ENCODE assay signal across 30 cellular contexts in genomic region chr10:79376751-79377556, GRCh38. TPM values are rescaled to one million over a fixed set of nuclear protein-coding genes. Genes with fewer than 3 reads are reported as not detected.
DNase-seq lines count a peak whose midpoint lies in the region; ATAC-seq, FAIRE-seq and TF ChIP-seq lines count a peak whose summit lies in the region.
"Had no signal": no experiment of that assay in that cellular context is flagged by ENCODE, and none has a peak within 500 bp of the region (broad histone marks: within the 10 kb centered on the region; RNA-seq: fewer than 3 reads in every experiment).

No MANE protein-coding gene starts in this region.

- peaks cover 13% of the 10 kb centered on the region for H3K27me3 Mint-ChIP-seq in activated CD8-positive, alpha-beta memory T cell treated with anti-CD3 and anti-CD28 coated beads, Interleukin-2, amount 10 ng/mL, durations not matched to agents 7 days and 5 days
- H3K27me3 Mint-ChIP-seq: CD4-positive, alpha-beta T cell had no signal

- no peak overlapping the region for H3K27ac Mint-ChIP-seq in activated CD8-positive, alpha-beta memory T cell treated with anti-CD3 and anti-CD28 coated beads, Interleukin-2, amount 10 ng/mL, durations not matched to agents 7 days and 5 days
- H3K27ac Mint-ChIP-seq: activated CD4-positive, alpha-beta T cell treated with anti-CD3 and anti-CD28 coated beads, Interleukin-2, amount 10 ng/mL, durations not matched to agents 7 days and 5 days; activated T-cell treated with anti-CD3 and anti-CD28 coated beads, Interleukin-2, amount 50 U/mL, for 72 hours; brain; CD4-positive, alpha-beta T cell; progenitor cell of endocrine pancreas had no signal

- no peak for ATAC-seq in activated CD8-positive, alpha-beta memory T cell treated with anti-CD3 and anti-CD28 coated beads, Interleukin-2, amount 10 ng/mL, durations not matched to agents 7 days and 5 days
- no peak for ATAC-seq in GM18909 (IDR thresholded peaks at IDR 0.05; ENCODE audit: poor library complexity, unreplicated experiment)
- ATAC-seq: activated T-cell treated with anti-CD3 and anti-CD28 coated beads, Interleukin-2, amount 50 U/mL, for 72 hours; right lobe of liver had no signal

- CTCF ChIA-PET in activated CD8-positive, alpha-beta memory T cell treated with anti-CD3 and anti-CD28 coated beads, Interleukin-2, amount 10 ng/mL, durations not matched to agents 7 days and 5 days (lab: Charles Lee): no interaction called here

- TF ChIP-seq POLR2A in GM12891 (IDR thresholded peaks at IDR 0.05; ENCODE audit: low read depth, low read length): no peak

- peaks cover 3% of the 10 kb centered on the region for H3K4me1 Mint-ChIP-seq in activated CD8-positive, alpha-beta memory T cell treated with anti-CD3 and anti-CD28 coated beads, Interleukin-2, amount 10 ng/mL, durations not matched to agents 7 days and 5 days

- no peaks in the 10 kb centered on the region for H3K9me3 Mint-ChIP-seq in activated CD8-positive, alpha-beta memory T cell treated with anti-CD3 and anti-CD28 coated beads, Interleukin-2, amount 10 ng/mL, durations not matched to agents 7 days and 5 days (ENCODE audit: low read depth)
- H3K9me3 Mint-ChIP-seq: activated CD4-positive, alpha-beta T cell treated with anti-CD3 and anti-CD28 coated beads, Interleukin-2, amount 10 ng/mL, durations not matched to agents 7 days and 5 days; activated T-cell treated with anti-CD3 and anti-CD28 coated beads, Interleukin-2, amount 50 U/mL, for 72 hours; CD4-positive, alpha-beta T cell had no signal

- peak; percentile 62 for FAIRE-seq in GM12891 (lab: Jason Lieb, UNC)
- FAIRE-seq: endothelial cell of umbilical vein, frontal cortex, RCC 7860 had no signal

- H3K4me3 Mint-ChIP-seq in activated CD8-positive, alpha-beta memory T cell treated with anti-CD3 and anti-CD28 coated beads, Interleukin-2, amount 10 ng/mL, durations not matched to agents 7 days and 5 days: no peak overlapping the region
- H3K4me3 Mint-ChIP-seq: activated CD4-positive, alpha-beta T cell treated with anti-CD3 and anti-CD28 coated beads, Interleukin-2, amount 10 ng/mL, durations not matched to agents 7 days and 5 days; activated T-cell treated with anti-CD3 and anti-CD28 coated beads, Interleukin-2, amount 50 U/mL, for 72 hours; brain; CD4-positive, alpha-beta T cell had no signal

- H3K36me3 Mint-ChIP-seq in activated CD8-positive, alpha-beta memory T cell treated with anti-CD3 and anti-CD28 coated beads, Interleukin-2, amount 10 ng/mL, durations not matched to agents 7 days and 5 days: no peaks in the 10 kb centered on the region
- H3K36me3 Mint-ChIP-seq: brain had no signal

- peak; percentile 28 for DNase-seq in activated CD8-positive, alpha-beta memory T cell treated with anti-CD3 and anti-CD28 coated beads for 24 hours
- DNase-seq in activated CD8-positive, alpha-beta memory T cell treated with anti-CD3 and anti-CD28 coated beads, Interleukin-2, amount 10 ng/mL, durations not matched to agents 7 days and 5 days: no peak
- no peak for DNase-seq in GM12891 (ENCODE audit: insufficient read length, low spot score)
- peak; percentile 68 for DNase-seq in coronary artery (ENCODE audit: low spot score)
- peak; percentile 73 for DNase-seq in posterior vena cava (ENCODE audit: low spot score)
- no peak for DNase-seq in activated T-cell treated with anti-CD3 and anti-CD28 coated beads, Interleukin-2, amount 50 U/mL, for 1 hour
- no peak for DNase-seq in H7
- DNase-seq: activated CD4-positive, alpha-beta T cell treated with anti-CD3 and anti-CD28 coated beads, Interleukin-2, amount 10 ng/mL, durations not matched to agents 7 days and 5 days; activated naive CD4-positive, alpha-beta T cell treated with Interleukin-2 at 50 U/mL for 16 hours; activated T-cell treated with anti-CD3 and anti-CD28 coated beads, Interleukin-2, amount 50 U/mL, for 72 hours; amniotic stem cell; DND-41; GF-D8; NCI-H1092; NCI-H1694; NCI-H446 treated with DMSO at 0.1 percent for 48 hours; NCI-H774; stimulated activated CD4-positive, alpha-beta T cell treated with anti-CD3 and anti-CD28 coated beads, Interleukin-12 subunit alpha, Interleukin-12 subunit beta, amount 100 ng/mL, for 4 hours; stimulated activated CD4-positive, alpha-beta T cell treated with anti-CD3 and anti-CD28 coated beads, Interleukin-4, amount 100 ng/mL, for 1 hour; T-helper 9 cell had no signal

- no peak for TF ChIP-seq CTCF in coronary artery (IDR thresholded peaks at IDR 0.05)

- H3K4me3 ChIP-seq in coronary artery (no peak overlapping the region), H7 (ENCODE audit: insufficient read depth, low read depth, low read length) (no peak overlapping the region)
- H3K4me3 ChIP-seq: hepatocyte, right lobe of liver, tibial nerve had no signal

- intact Hi-C loops in posterior vena cava (cut with DNase I): no loop called here

- H3K27me3 ChIP-seq in H7 (ENCODE audit: control insufficient read depth, insufficient read depth, low read length): no peaks in the 10 kb centered on the region
- H3K27me3 ChIP-seq: hepatocyte, right lobe of liver, tibial nerve had no signal

- no peaks in the 10 kb centered on the region for H3K36me3 ChIP-seq in H7 (replicated peaks; ENCODE audit: control insufficient read depth, insufficient read depth, low read length)
- H3K36me3 ChIP-seq: right lobe of liver, tibial nerve had no signal

- H3K27ac ChIP-seq in coronary artery: no peak overlapping the region
- H3K27ac ChIP-seq: hepatocyte, right lobe of liver, tibial nerve had no signal

TF ChIP-seq in GM12891, 5 proteins besides CTCF, POLR2A, EP300 and RAD21:
- TF ChIP-seq POU2F2 (IDR thresholded peaks at IDR 0.05; ENCODE audit: low read depth, low read length) (no peak), SPI1 (IDR thresholded peaks at IDR 0.05; ENCODE audit: low read depth, low read length) (no peak), TAF1 (IDR thresholded peaks at IDR 0.05; ENCODE audit: low read depth, low read length) (no peak), PAX5 (IDR thresholded peaks at IDR 0.05; ENCODE audit: insufficient read depth, low read length, severe bottlenecking) (no peak), POLR2AphosphoS5 (IDR thresholded peaks at IDR 0.05; ENCODE audit: low read depth, low read length) (no peak)

RNA-seq across cellular contexts. Expression of gene PPIF, which starts 29.7 kb away (rescaled TPM):
- 100 to 1,000 TPM; 119 to 144 TPM for total RNA-seq in activated CD8-positive, alpha-beta memory T cell treated with anti-CD3 and anti-CD28 coated beads, Interleukin-2, amount 10 ng/mL, durations not matched to agents 7 days and 5 days
- 73.2 TPM for polyA plus RNA-seq in GM12891 (2012; ENCODE audit: low read depth, missing spikeins)
- total RNA-seq in posterior vena cava: 10 to 100 TPM; 20.4 to 23.9 TPM
- total RNA-seq in H7 (2014; rRNA removed; shearing (Covaris generic)): 78.6 and 87.5 TPM in 2 replicates

Comparison
In these comparisons a context has a peak if more than half of its experiments do, and no peak if none do; other contexts are left out.
1. DNase-seq: peak in activated CD8-positive, alpha-beta memory T cell treated with anti-CD3 and anti-CD28 coated beads for 24 hours (single experiment), coronary artery (single experiment) and posterior vena cava (single experiment); none in activated CD8-positive, alpha-beta memory T cell treated with anti-CD3 and anti-CD28 coated beads, Interleukin-2, amount 10 ng/mL, durations not matched to agents 7 days and 5 days (single experiment), GM12891 (single experiment), activated T-cell treated with anti-CD3 and anti-CD28 coated beads, Interleukin-2, amount 50 U/mL, for 1 hour (single experiment) and H7 (single experiment).